In the genomic region with DNA sequence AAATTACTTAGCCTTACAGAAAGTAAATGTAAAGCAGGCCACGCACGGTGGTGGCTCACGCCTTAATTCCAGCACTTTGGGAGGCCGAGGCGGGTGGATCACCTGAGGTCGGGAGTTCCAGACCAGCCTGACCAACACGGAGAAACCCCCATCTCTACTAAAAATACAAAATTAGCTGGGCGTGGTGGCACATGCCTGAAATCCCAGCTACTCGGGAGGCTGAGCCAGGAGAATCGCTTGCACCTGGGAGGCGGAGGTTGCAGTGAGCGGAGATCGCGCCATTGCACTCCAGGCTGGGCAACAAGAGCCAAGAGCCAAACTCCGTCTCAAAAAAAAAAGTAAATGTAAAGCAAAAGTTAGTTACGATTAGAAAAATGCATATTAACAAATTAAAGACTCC, we compare ENCODE assay signal across 8 cellular contexts. TPM values are rescaled to one million over a fixed set of nuclear protein-coding genes. Genes with fewer than 3 reads are reported as not detected.
DNase-seq lines count a peak whose midpoint lies in the region; ATAC-seq, FAIRE-seq and TF ChIP-seq lines count a peak whose summit lies in the region.
"Not testable (repeated sequence)": the region's sequence is repeated elsewhere in the genome, so short reads cannot be mapped to it uniquely, and the experiment has no call there.

No MANE protein-coding gene starts in this region.

- H3K4me1 ChIP-seq in CD4-positive, CD25-positive, alpha-beta regulatory T cell (ENCODE audit: control insufficient read depth, insufficient read depth, low read length, poor library complexity, severe bottlenecking), result peaks cover 11% of the 10 kb centered on the region
- H3K4me1 ChIP-seq in KMS-11 (ENCODE audit: low read depth, poor library complexity, severe bottlenecking) (peaks cover 35% of the 10 kb centered on the region), K562 (replicated peaks in 1 of 2; ENCODE audit: control insufficient read depth in 2 of 2, insufficient read depth in 2 of 2, low read length in 2 of 2) (peaks cover 9 to 16% of the 10 kb centered on the region in 2 experiments; a peak in 3 of 5 replicates), esophagus muscularis mucosa (peaks cover 8 to 15% (median 11%) of the 10 kb centered on the region in 4 donors)
- H3K4me1 ChIP-seq in liver (ENCODE audit: control insufficient read depth in 4 of 4, insufficient read depth in 4 of 4, low read length in 3 of 4); ovary (ENCODE audit: insufficient read depth); thoracic aorta (ENCODE audit: control insufficient read depth in 1 of 2, low read depth in 2 of 2): not testable (repeated sequence)

- not testable (repeated sequence) for H3K36me3 Mint-ChIP-seq in CD4-positive, CD25-positive, alpha-beta regulatory T cell; activated B cell treated with CpG ODN at 0.5 μM for 24 hours (ENCODE audit: low read depth)

- peak overlapping the region; percentile 85 for H2AFZ ChIP-seq in KMS-11 (ENCODE audit: low read depth)
- peak overlapping the region; percentile 94 for H2AFZ ChIP-seq in K562 (ENCODE audit: low read depth, low read length)

- DNase-seq in CD4-positive, CD25-positive, alpha-beta regulatory T cell; activated B cell treated with CpG ODN at 0.5 μM for 24 hours; K562 (ENCODE audit: extremely low read depth in 1 of 4, low spot score in 3 of 4); esophagus muscularis mucosa (ENCODE audit: extremely low spot score); thoracic aorta (ENCODE audit: low spot score): not testable (repeated sequence)
- DNase-seq in ovary, result peak in 4 of 5 donors; percentile 41 to 57 (median 52)

- not testable (repeated sequence) for H3K79me2 ChIP-seq in KMS-11 (ENCODE audit: insufficient read depth, low read depth); K562 (ENCODE audit: control insufficient read depth, insufficient read depth, low read length)

- H3K9me3 Mint-ChIP-seq in CD4-positive, CD25-positive, alpha-beta regulatory T cell; activated B cell treated with CpG ODN at 0.5 μM for 24 hours: not testable (repeated sequence)

- not testable (repeated sequence) for H3K27me3 ChIP-seq in CD4-positive, CD25-positive, alpha-beta regulatory T cell (ENCODE audit: control insufficient read depth, insufficient read depth, low read length); KMS-11 (ENCODE audit: insufficient read depth, low read depth); K562 (ENCODE audit: control insufficient read depth in 2 of 2, insufficient read depth in 2 of 2, low read length in 2 of 2); esophagus muscularis mucosa; liver (ENCODE audit: control insufficient read depth in 4 of 4, insufficient read depth in 4 of 4, low read length in 3 of 4); ovary; thoracic aorta (replicated peaks; ENCODE audit: insufficient read depth)

- H3K27ac Mint-ChIP-seq in CD4-positive, CD25-positive, alpha-beta regulatory T cell, result peak overlapping the region; percentile 84 to 99 (median 99)
- H3K27ac Mint-ChIP-seq in activated B cell treated with CpG ODN at 0.5 μM for 24 hours, result peak overlapping the region; percentile 90

- TF ChIP-seq RAD21 in K562 (CRISPR knock-in tag; conservative IDR thresholded peaks at IDR 0.05 in 1 of 2, IDR thresholded peaks at IDR 0.05 in 1 of 2); liver (IDR thresholded peaks at IDR 0.05): not testable (repeated sequence)

- WGBS in K562 (ENCODE audit: insufficient coverage, low coverage, missing lambda C conversion rate), result 72% methylated on average over 16 of the region's 16 CpGs
- WGBS in esophagus muscularis mucosa, result 71% methylated on average over 16 of the region's 16 CpGs
- WGBS in liver, result 76% methylated on average over 16 of the region's 16 CpGs
- 65 to 77% (median 70%) methylated on average over 16 of the region's 16 CpGs for WGBS in ovary, 3 donors

- H3K4me2 ChIP-seq in KMS-11 (peak overlapping the region; percentile 50), K562 (ENCODE audit: insufficient read depth, low read length) (peak overlapping the region; percentile 99)

- peak overlapping the region; percentile 85 for H3K4me3 ChIP-seq in CD4-positive, CD25-positive, alpha-beta regulatory T cell (ENCODE audit: low read depth, low read length)
- H3K4me3 ChIP-seq in KMS-11 (IDR thresholded peaks at IDR 0.05; ENCODE audit: insufficient read depth, low read depth, low read length), result peak overlapping the region; percentile 93
- peak overlapping the region; percentile 45 for H3K4me3 ChIP-seq in K562
- H3K4me3 ChIP-seq in esophagus muscularis mucosa, result peak overlapping the region; percentile 57 to 86 (median 71)
- peak overlapping the region; percentile 9 to 56 (median 41) for H3K4me3 ChIP-seq in liver (ENCODE audit: low read depth in 1 of 3, low read length in 3 of 3)
- peak overlapping the region; percentile 54 for H3K4me3 ChIP-seq in ovary
- H3K4me3 ChIP-seq in thoracic aorta, result peak overlapping the region; percentile 71

- POLR2A ChIA-PET in activated B cell treated with CpG ODN at 0.5 μM for 24 hours (lab: Charles Lee) (interaction anchor here (0.6 to 2.8 kb wide), 10 partner anchors 11 to 300 kb away, joined by 3 to 15 read pairs (median 4); partner anchors contain the start of genes DEDD, NDUFS2, NECTIN4 and NIT1), K562 (lab: Yijun Ruan, JAX) (interaction anchor here (0.5 to 1.8 kb wide), 9 partner anchors 10 to 464 kb away, joined by 3 to 8 read pairs (median 4); partner anchors contain the start of genes ADAMTS4, NDUFS2 and SDHC)

- peak overlapping the region; percentile 89 for H3K27ac ChIP-seq in CD4-positive, CD25-positive, alpha-beta regulatory T cell (ENCODE audit: insufficient read depth, low read length, poor library complexity, severe bottlenecking)
- H3K27ac ChIP-seq in KMS-11 (peak overlapping the region; percentile 36; the same call in 1 of the 2 replicates), K562 (ENCODE audit: extremely low read depth, low read depth, low read length) (peak overlapping the region; percentile 94), esophagus muscularis mucosa (replicated peaks in 1 of 4) (peak overlapping the region; percentile 91 to 93 (median 92)), liver (ENCODE audit: low read depth in 1 of 2, low read length in 2 of 2) (peak overlapping the region; percentile 88 to 95), ovary (peak overlapping the region in 1 of 2 donors; percentile 74), thoracic aorta (peak overlapping the region; percentile 87)

- TF ChIP-seq EP300 in K562 (IDR thresholded peaks at IDR 0.05; ENCODE audit: low read length); esophagus muscularis mucosa (IDR thresholded peaks at IDR 0.05); ovary (IDR thresholded peaks at IDR 0.05): not testable (repeated sequence)

- not testable (repeated sequence) for FAIRE-seq in K562 (lab: Jason Lieb, UNC)

- in situ Hi-C loops in K562 (cut with MboI), result not testable (repeated sequence)

- peaks cover 0 to 45% (median 20%) of the 10 kb centered on the region in 4 donors for H3K4me1 Mint-ChIP-seq in CD4-positive, CD25-positive, alpha-beta regulatory T cell
- H3K4me1 Mint-ChIP-seq in activated B cell treated with CpG ODN at 0.5 μM for 24 hours, result peaks cover 17% of the 10 kb centered on the region

- H3K9me3 ChIP-seq in CD4-positive, CD25-positive, alpha-beta regulatory T cell (ENCODE audit: control insufficient read depth in 2 of 2, low read length in 2 of 2); K562 (replicated peaks; ENCODE audit: control insufficient read depth, insufficient read depth, low read depth, low read length); esophagus muscularis mucosa; liver (ENCODE audit: control insufficient read depth in 4 of 4, low read length in 3 of 4); ovary; thoracic aorta: not testable (repeated sequence)

- peak overlapping the region; percentile 92 to 98 (median 92) for H3K4me3 Mint-ChIP-seq in CD4-positive, CD25-positive, alpha-beta regulatory T cell
- H3K4me3 Mint-ChIP-seq in activated B cell treated with CpG ODN at 0.5 μM for 24 hours, result peak overlapping the region; percentile 89

- H3K27me3 Mint-ChIP-seq in CD4-positive, CD25-positive, alpha-beta regulatory T cell; activated B cell treated with CpG ODN at 0.5 μM for 24 hours: not testable (repeated sequence)

- intact Hi-C loops in activated B cell treated with CpG ODN at 0.5 μM for 24 hours (cut with micrococcal nuclease) (loop anchor here (1.0 kb wide), 1 partner anchor 33 kb away; no protein-coding TSS in a partner anchor), esophagus muscularis mucosa (cut with DNase I) (loop anchor here (10.0 kb wide), 1 partner anchor 194 kb away; the partner anchor contains the start of gene ADAMTS4), ovary (cut with DNase I) (loop anchor here in 3 of 4 donors (5.0 to 10.0 kb wide), 4 partner anchors 84 to 1292 kb away; partner anchors contain the start of genes ADAMTS4 (in 2 of the 3), APOA2 (in 2 of the 3), TOMM40L (in 2 of the 3) and IGSF8 (in 1 of the 3))
- intact Hi-C loops in K562 (cut with micrococcal nuclease), result not testable (repeated sequence)

- not testable (repeated sequence) for ATAC-seq in CD4-positive, CD25-positive, alpha-beta regulatory T cell (ENCODE audit: low read depth in 2 of 2); activated B cell treated with CpG ODN at 0.5 μM for 24 hours (ENCODE audit: low read depth); K562; thoracic aorta (ENCODE audit: insufficient number of reproducible peaks, low FRiP score, low read depth)

- TF ChIP-seq CTCF in KMS-11 (conservative IDR thresholded peaks at IDR 0.05; ENCODE audit: low read depth, low read length); activated B cell treated with CpG ODN at 0.5 μM for 24 hours (IDR thresholded peaks at IDR 0.05); K562 (IDR thresholded peaks at IDR 0.05 in 2 of 3, conservative IDR thresholded peaks at IDR 0.05 in 1 of 3; ENCODE audit: insufficient read depth in 2 of 3, low read depth in 1 of 3, low read length in 3 of 3); esophagus muscularis mucosa (IDR thresholded peaks at IDR 0.05); liver (IDR thresholded peaks at IDR 0.05; ENCODE audit: low read depth, low read length, missing input control); ovary (IDR thresholded peaks at IDR 0.05); thoracic aorta (IDR thresholded peaks at IDR 0.05): not testable (repeated sequence)

- peak overlapping the region; percentile 60 for H3K9ac ChIP-seq in KMS-11
- H3K9ac ChIP-seq in K562 (ENCODE audit: insufficient read depth in 1 of 2, low read depth in 2 of 2, low read length in 2 of 2), result peak overlapping the region; percentile 90 to 95
- H3K9ac ChIP-seq in liver (ENCODE audit: low read depth in 1 of 2, low read length in 2 of 2), result peak overlapping the region; percentile 66 to 72

- CTCF ChIA-PET in activated B cell treated with CpG ODN at 0.5 μM for 24 hours (lab: Charles Lee), result interaction anchor here (0.8 to 1.5 kb wide), 2 partner anchors 11 to 198 kb away, joined by 4 to 6 read pairs; no protein-coding TSS in a partner anchor
- CTCF ChIA-PET in K562 (lab: Yijun Ruan, JAX; ENCODE audit: low intra/inter-chr PET ratio), result not testable (repeated sequence)

- TF ChIP-seq POLR2A in K562 (conservative IDR thresholded peaks at IDR 0.05); esophagus muscularis mucosa (IDR thresholded peaks at IDR 0.05; ENCODE audit: low read depth); ovary (IDR thresholded peaks at IDR 0.05): not testable (repeated sequence)

- not testable (repeated sequence) for H3K36me3 ChIP-seq in CD4-positive, CD25-positive, alpha-beta regulatory T cell (ENCODE audit: control insufficient read depth, insufficient read depth, low read length); KMS-11 (ENCODE audit: insufficient read depth); K562 (ENCODE audit: control insufficient read depth, insufficient read depth, low read length); esophagus muscularis mucosa; liver (ENCODE audit: control insufficient read depth in 4 of 4, insufficient read depth in 3 of 4, low read depth in 1 of 4, low read length in 3 of 4); ovary; thoracic aorta

- not testable (repeated sequence) for BruUV-seq in K562 (replicated peaks; lab: Mats Ljungman, UMichigan)

- H3K9me1 ChIP-seq in K562 (ENCODE audit: control insufficient read depth, insufficient read depth, low read length), result not testable (repeated sequence)

- H4K20me1 ChIP-seq in KMS-11 (ENCODE audit: insufficient read depth); K562 (replicated peaks; ENCODE audit: control insufficient read depth, insufficient read depth, low read length): not testable (repeated sequence)

RNA-seq across cellular contexts. Expression of gene CFAP126, which starts 21.5 kb away (rescaled TPM):
- not detected for total RNA-seq in CD4-positive, CD25-positive, alpha-beta regulatory T cell
- polyA plus RNA-seq in CD4-positive, CD25-positive, alpha-beta regulatory T cell, result not detected
- total RNA-seq in activated B cell treated with CpG ODN at 0.5 μM for 24 hours (not detected in 2 replicates), K562 (2014; rRNA removed) (not detected in 2 replicates), K562 (2014; rRNA removed; fragmentation: Illumina TruSeq; extraction: Trizol) (not detected in 2 replicates), K562 (2015; rRNA removed; fragmentation: Illumina TruSeq; extraction: Trizol) (not detected in 2 replicates), K562 (2021) (not detected in 2 replicates), esophagus muscularis mucosa (not detected), liver (not detected), ovary (10 to 100 TPM in 1 of 7 donors, 1 to 10 TPM in 3, not detected in 3; 1.5 to 15.2 (median 2.5) TPM), thoracic aorta (not detected)
- not detected in 2 replicates for total RNA-seq in K562 (2011; cell fraction: chromatin; rRNA removed; ENCODE audit: low replicate concordance)
- total RNA-seq in K562 (2011; cell fraction: nucleolus; rRNA removed), result not detected in 2 replicates
- total RNA-seq in K562 (2011; cell fraction: nucleoplasm; rRNA removed), result not detected in 2 replicates
- polyA plus RNA-seq in K562 (2011; rRNA removed) (not detected in 2 replicates), K562 (2014; fragmentation: Illumina TruSeq; extraction: Trizol) (not detected in 2 replicates), K562 (2014; fragmentation: Nextera tagmentation; extraction: Ambion mirVana) (not detected), K562 (2014; rRNA removed) (not detected in 2 replicates), liver (not detected), ovary (under 1 TPM in 1 of 2 donors, not detected in 1; 0.11 TPM)
- polyA plus RNA-seq in K562 (2011; cell fraction: cytosol; rRNA removed), result not detected in 2 replicates
- not detected in 2 replicates for polyA plus RNA-seq in K562 (2011; cell fraction: nucleus; rRNA removed)
- not detected in 2 replicates for polyA plus RNA-seq in K562 (2012)
- polyA minus RNA-seq in K562 (2011; rRNA and poly(A)+ RNA removed), result not detected in 2 replicates
- not detected in 2 replicates for polyA minus RNA-seq in K562 (2011; cell fraction: cytosol; rRNA and poly(A)+ RNA removed)
- polyA minus RNA-seq in K562 (2011; cell fraction: nucleus; rRNA and poly(A)+ RNA removed), result not detected in 2 replicates

Comparison
In these comparisons a context has a peak if more than half of its experiments do, and no peak if none do; other contexts are left out.
1. H3K4me3 ChIP-seq: peak in every context shown above with its lines; median percentile 93 in KMS-11; 85 in CD4-positive, CD25-positive, alpha-beta regulatory T cell; 71 in esophagus muscularis mucosa; 71 in thoracic aorta; 54 in ovary; 45 in K562; 41 in liver.